Comparison of ENCODE assay signal across 10 cellular contexts in genomic region chr17:75241996-75242460, GRCh38. TPM values are rescaled to one million over a fixed set of nuclear protein-coding genes. Genes with fewer than 3 reads are reported as not detected.
DNase-seq lines count a peak whose midpoint lies in the region; ATAC-seq, FAIRE-seq and TF ChIP-seq lines count a peak whose summit lies in the region.
"Had no signal": no experiment of that assay in that cellular context is flagged by ENCODE, and none has a peak within 500 bp of the region (broad histone marks: within the 10 kb centered on the region; RNA-seq: fewer than 3 reads in every experiment).

No MANE protein-coding gene starts in this region.

- H3K9me3 ChIP-seq in OCI-LY3 (ENCODE audit: insufficient read depth, low read length), result no peaks in the 10 kb centered on the region
- H3K9me3 ChIP-seq in astrocyte (ENCODE audit: insufficient read depth, low read depth, low read length), result no peaks in the 10 kb centered on the region
- H3K9me3 ChIP-seq in aorta (ENCODE audit: control insufficient read depth, low read length), result no peaks in the 10 kb centered on the region

- H3K79me2 ChIP-seq in OCI-LY3 (ENCODE audit: low read length) (0 out of 2 replicates have a peak, but pooled peaks cover 3% of the 10 kb centered on the region), astrocyte (ENCODE audit: insufficient read depth, low read length) (no peaks in the 10 kb centered on the region)

- H3K9me3 Mint-ChIP-seq in astrocyte (ENCODE audit: unreplicated experiment), result no peaks in the 10 kb centered on the region

- H4K20me1 ChIP-seq in OCI-LY3 (ENCODE audit: insufficient read depth, low read length), result no peaks in the 10 kb centered on the region
- H4K20me1 ChIP-seq in astrocyte (ENCODE audit: insufficient read depth, low read length), result peaks cover 56% of the 10 kb centered on the region

- H3K36me3 ChIP-seq in OCI-LY3 (replicated peaks; ENCODE audit: low read depth, low read length) (peaks cover 71% of the 10 kb centered on the region), astrocyte (ENCODE audit: insufficient read depth, low read length) (peaks cover 38% of the 10 kb centered on the region), aorta (ENCODE audit: control insufficient read depth in 1 of 2, insufficient read depth in 2 of 2, low read length in 1 of 2) (peaks cover 0 to 11% of the 10 kb centered on the region in 2 donors)

- 77% methylated on average over 15 of the region's 15 CpGs for WGBS in aorta, 2 donors

- H3K27me3 ChIP-seq in OCI-LY3 (ENCODE audit: low read depth, low read length) (no peaks in the 10 kb centered on the region), astrocyte (ENCODE audit: insufficient read depth, low read length) (no peaks in the 10 kb centered on the region), aorta (ENCODE audit: control insufficient read depth in 1 of 2, insufficient read depth in 2 of 2, low read length in 1 of 2) (no peaks in the 10 kb centered on the region)

- H3K9ac ChIP-seq in OCI-LY3 (ENCODE audit: low read length), result peak overlapping the region; percentile 25; the same call in 1 of the 2 replicates
- no peak overlapping the region for H3K9ac ChIP-seq in astrocyte (ENCODE audit: low read length)

- intact Hi-C loops in sciatic nerve (cut with DNase I) (no loop called here), aorta (cut with DNase I) (no loop called here)

- H3K27ac Mint-ChIP-seq in astrocyte (ENCODE audit: unreplicated experiment), result peak overlapping the region; percentile 11

- H3K4me3 Mint-ChIP-seq in astrocyte (ENCODE audit: unreplicated experiment), result no peak overlapping the region

- TF ChIP-seq CTCF in OCI-LY3 (IDR thresholded peaks at IDR 0.05; ENCODE audit: low read depth, low read length) (no peak), astrocyte (IDR thresholded peaks at IDR 0.05; ENCODE audit: insufficient read depth, low read depth, low read length) (no peak), coronary artery (IDR thresholded peaks at IDR 0.05) (no peak)

- no peak overlapping the region for H3K4me3 ChIP-seq in OCI-LY3 (ENCODE audit: low read length)
- no peak overlapping the region for H3K4me3 ChIP-seq in astrocyte (ENCODE audit: insufficient read depth, low read depth, low read length)
- H3K4me3 ChIP-seq in aorta (ENCODE audit: low read length in 2 of 2), result no peak overlapping the region
- no peak overlapping the region for H3K4me3 ChIP-seq in coronary artery

- FAIRE-seq in astrocyte (lab: Jason Lieb, UNC), result no peak

- H3K36me3 Mint-ChIP-seq in astrocyte (ENCODE audit: low read depth, unreplicated experiment), result peaks cover 27% of the 10 kb centered on the region

- H3K4me1 ChIP-seq in OCI-LY3 (ENCODE audit: low read length), result peaks cover 51% of the 10 kb centered on the region
- no peaks in the 10 kb centered on the region for H3K4me1 ChIP-seq in astrocyte (ENCODE audit: insufficient read depth, low read length)
- H3K4me1 ChIP-seq in aorta (ENCODE audit: control insufficient read depth in 1 of 2, insufficient read depth in 2 of 2, low read length in 2 of 2), result no peaks in the 10 kb centered on the region

- peaks cover 4% of the 10 kb centered on the region for H3K4me1 Mint-ChIP-seq in astrocyte (ENCODE audit: low read depth, unreplicated experiment)

- H3K4me2 ChIP-seq in OCI-LY3 (ENCODE audit: low read length), result peak overlapping the region; percentile 42
- no peak overlapping the region for H3K4me2 ChIP-seq in astrocyte (ENCODE audit: low read length)

- DNase-seq in EL (peak; percentile 42), astrocyte (ENCODE audit: low read depth) (peak; percentile 43), sciatic nerve (ENCODE audit: low spot score) (no peak), aorta (no peak), ureter (ENCODE audit: low spot score) (no peak), coronary artery (ENCODE audit: low spot score) (no peak)
- DNase-seq: cerebellar nuclear complex, NCI-H1930, OCI-M1 had no signal

- no peaks in the 10 kb centered on the region for H3K27me3 Mint-ChIP-seq in astrocyte (ENCODE audit: low read depth, unreplicated experiment)

- H2AFZ ChIP-seq in OCI-LY3 (ENCODE audit: low read depth, low read length) (no peak overlapping the region), astrocyte (ENCODE audit: low read depth, low read length) (no peak overlapping the region)

- ATAC-seq in sciatic nerve, result peak; percentile 10
- no peak for ATAC-seq in aorta (ENCODE audit: low FRiP score)

- H3K27ac ChIP-seq in OCI-LY3 (ENCODE audit: low read length) (peak overlapping the region; percentile 86), astrocyte (ENCODE audit: low read depth, low read length) (no peak overlapping the region), aorta (ENCODE audit: low read depth in 1 of 2, low read length in 2 of 2) (no peak overlapping the region), coronary artery (peak overlapping the region in 1 of 2 donors; percentile 57)

RNA-seq across cellular contexts. Expression of gene GGA3, which starts 19.4 kb away (rescaled TPM):
- total RNA-seq in astrocyte, result 25.3 and 28.5 TPM in 2 replicates
- 75.0 TPM for total RNA-seq in sciatic nerve
- 10 to 100 TPM; 38.9 to 51.0 TPM for total RNA-seq in aorta
- 10 to 100 TPM in 1 of 2 donors, 1 to 10 TPM in 1; 5.6 to 30.8 TPM for polyA plus RNA-seq in aorta
- total RNA-seq in ureter, result 61.4 TPM

RNA-seq across cellular contexts. Expression of gene MRPS7, which starts 19.7 kb away (rescaled TPM):
- total RNA-seq in astrocyte (50.0 and 55.0 TPM in 2 replicates), sciatic nerve (21.8 TPM), aorta (10 to 100 TPM; 24.6 to 26.6 TPM), ureter (57.0 TPM)
- 10 to 100 TPM; 37.9 to 38.8 TPM for polyA plus RNA-seq in aorta

RNA-seq across cellular contexts. Expression of gene MIF4GD, which starts 29.0 kb away (rescaled TPM):
- total RNA-seq in astrocyte (3.9 and 5.0 TPM in 2 replicates), sciatic nerve (26.2 TPM), aorta (10 to 100 TPM; 26.2 to 27.4 TPM), ureter (19.9 TPM)
- 10 to 100 TPM; 27.7 to 33.0 TPM for polyA plus RNA-seq in aorta

RNA-seq across cellular contexts. Expression of gene NUP85, which starts 36.5 kb away (rescaled TPM):
- 37.3 and 44.3 TPM in 2 replicates for total RNA-seq in astrocyte
- 71.1 TPM for total RNA-seq in sciatic nerve
- 10 to 100 TPM; 71.0 to 76.2 TPM for total RNA-seq in aorta
- 10 to 100 TPM; 17.2 to 99.5 TPM for polyA plus RNA-seq in aorta
- total RNA-seq in ureter, result 88.6 TPM

RNA-seq across cellular contexts. Expression of gene SLC25A19, which starts 47.2 kb away (rescaled TPM):
- total RNA-seq in astrocyte (8.8 and 12.8 TPM in 2 replicates), sciatic nerve (22.5 TPM), aorta (10 to 100 TPM in 1 of 2 donors, 1 to 10 TPM in 1; 8.0 to 15.7 TPM), ureter (8.8 TPM)
- 1 to 10 TPM; 5.0 to 7.8 TPM for polyA plus RNA-seq in aorta

Comparison
In these comparisons a context has a peak if more than half of its experiments do, and no peak if none do; other contexts are left out.
1. DNase-seq: peak in EL (single experiment) and astrocyte (single experiment); none in sciatic nerve (single experiment), aorta (0 of 2), ureter (single experiment) and coronary artery (single experiment).